Comparison of ENCODE assay signal across 14 cellular contexts in the genomic region with DNA sequence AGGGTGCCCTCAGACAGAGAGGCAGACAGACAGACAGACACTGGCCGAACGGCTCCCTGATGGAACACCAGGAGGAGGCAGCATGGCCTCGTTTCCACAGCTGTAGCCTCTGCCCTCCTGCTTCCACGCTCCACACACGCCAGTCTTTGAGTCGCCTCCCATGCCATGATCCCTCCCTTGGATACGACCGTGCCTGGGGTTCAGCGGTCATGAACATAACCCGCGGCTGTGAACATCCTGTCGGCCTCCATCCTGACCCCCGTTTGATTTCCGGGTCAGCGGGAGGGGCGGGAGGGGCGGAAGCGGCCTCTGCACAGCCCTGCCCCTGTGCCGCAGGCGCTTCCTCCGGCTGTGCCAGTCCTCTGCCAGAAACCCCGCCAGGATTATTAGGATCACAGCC. TPM values are rescaled to one million over a fixed set of nuclear protein-coding genes. Genes with fewer than 3 reads are reported as not detected.
A peak's percentile ranks its signal among the peaks of the same experiment; 100 is the strongest.
DNase-seq lines count a peak whose midpoint lies in the region; ATAC-seq and TF ChIP-seq lines count a peak whose summit lies in the region.
"Had no signal": no experiment of that assay in that cellular context is flagged by ENCODE, and none has a peak within 500 bp of the region (broad histone marks: within the 10 kb centered on the region; RNA-seq: fewer than 3 reads in every experiment).

No MANE protein-coding gene starts in this region.

- DNase-seq in DMS79 treated with DMSO at 0.1 percent for 48 hours (lab: John Stamatoyannopoulos, UW): peak; percentile 3
- DNase-seq in DMS79 (lab: John Stamatoyannopoulos, UW): no peak
- no peak for DNase-seq in LNCaP clone FGC (ENCODE audit: low read depth)
- peak; percentile 27 for DNase-seq in activated CD8-positive, alpha-beta T cell treated with anti-CD3 and anti-CD28 coated beads for 36 hours
- peak; percentile 7 to 92 for DNase-seq in lung microvascular endothelial cell (ENCODE audit: low read depth in 2 of 2)
- no peak for DNase-seq in NAMALWA (ENCODE audit: low spot score)
- no peak for DNase-seq in glomerular visceral epithelial cell (ENCODE audit: extremely low spot score)
- no peak for DNase-seq in COLO668 (lab: John Stamatoyannopoulos, UW; ENCODE audit: unreplicated experiment)
- DNase-seq: NCI-H524 treated with DMSO at 0.1 percent for 48 hours had no signal

- CTCF ChIA-PET in activated CD8-positive, alpha-beta T cell treated with anti-CD3 and anti-CD28 coated beads for 36 hours (lab: Charles Lee): no interaction called here

- ATAC-seq in activated CD8-positive, alpha-beta T cell treated with anti-CD3 and anti-CD28 coated beads for 36 hours: peak; percentile 92

- H3K4me1 Mint-ChIP-seq in activated CD8-positive, alpha-beta T cell treated with anti-CD3 and anti-CD28 coated beads for 36 hours (ENCODE audit: low read depth): no peaks in the 10 kb centered on the region
- H3K4me1 Mint-ChIP-seq: nephron had no signal

- TF ChIP-seq CTCF in LNCaP clone FGC (IDR thresholded peaks at IDR 0.05; ENCODE audit: control insufficient read depth, extremely low read depth, insufficient read depth): no peak
- TF ChIP-seq CTCF in activated CD8-positive, alpha-beta T cell treated with anti-CD3 and anti-CD28 coated beads for 36 hours (IDR thresholded peaks at IDR 0.05): no peak

- peak overlapping the region; percentile 83 for H3K27ac Mint-ChIP-seq in activated CD8-positive, alpha-beta T cell treated with anti-CD3 and anti-CD28 coated beads for 36 hours
- H3K27ac Mint-ChIP-seq: nephron had no signal

- intact Hi-C loops in activated CD8-positive, alpha-beta T cell treated with anti-CD3 and anti-CD28 coated beads for 36 hours (cut with micrococcal nuclease): no loop called here

- POLR2A ChIA-PET in activated CD8-positive, alpha-beta T cell treated with anti-CD3 and anti-CD28 coated beads for 36 hours (lab: Charles Lee): no interaction called here

- peak overlapping the region; percentile 75 for H3K4me3 Mint-ChIP-seq in activated CD8-positive, alpha-beta T cell treated with anti-CD3 and anti-CD28 coated beads for 36 hours
- H3K4me3 Mint-ChIP-seq: nephron had no signal

- peaks cover 5% of the 10 kb centered on the region for H3K9me3 Mint-ChIP-seq in activated CD8-positive, alpha-beta T cell treated with anti-CD3 and anti-CD28 coated beads for 36 hours

- H3K36me3 Mint-ChIP-seq in activated CD8-positive, alpha-beta T cell treated with anti-CD3 and anti-CD28 coated beads for 36 hours (ENCODE audit: low read depth): peaks cover 12% of the 10 kb centered on the region

- no peaks in the 10 kb centered on the region for H3K27me3 Mint-ChIP-seq in activated CD8-positive, alpha-beta T cell treated with anti-CD3 and anti-CD28 coated beads for 36 hours

- peak overlapping the region; percentile 37 for H3K4me3 ChIP-seq in LNCaP clone FGC (ENCODE audit: low read depth, low read length)
- H3K4me3 ChIP-seq: hepatocyte had no signal

RNA-seq across cellular contexts. Expression of a gene that starts 23.4 kb away (rescaled TPM):
- under 1 TPM; 0.14 to 0.27 TPM for total RNA-seq in activated CD8-positive, alpha-beta T cell treated with anti-CD3 and anti-CD28 coated beads for 36 hours
- total RNA-seq in lung microvascular endothelial cell: not detected in 2 replicates
- total RNA-seq: H4, LHCN-M2 had no signal

RNA-seq across cellular contexts. Expression of a gene that starts 48.2 kb away (rescaled TPM):
- total RNA-seq in activated CD8-positive, alpha-beta T cell treated with anti-CD3 and anti-CD28 coated beads for 36 hours: 10 to 100 TPM; 17.3 to 18.2 TPM
- 10.2 and 19.0 TPM in 2 replicates for total RNA-seq in lung microvascular endothelial cell

RNA-seq across cellular contexts. Expression of a gene that starts 48.5 kb away (rescaled TPM):
- 10 to 100 TPM in 1 of 2 experiments, 1 to 10 TPM in 1; 9.5 to 11.7 TPM for total RNA-seq in activated CD8-positive, alpha-beta T cell treated with anti-CD3 and anti-CD28 coated beads for 36 hours
- total RNA-seq in lung microvascular endothelial cell: 0.22 and 2.6 TPM in 2 replicates
- total RNA-seq: A172, LHCN-M2 had no signal

Comparison
In these comparisons a context has a peak if more than half of its experiments do, and no peak if none do; other contexts are left out.
1. DNase-seq: peak in DMS79 treated with DMSO at 0.1 percent for 48 hours (single experiment), activated CD8-positive, alpha-beta T cell treated with anti-CD3 and anti-CD28 coated beads for 36 hours (single experiment) and lung microvascular endothelial cell (2 of 2); none in DMS79 (single experiment), LNCaP clone FGC (single experiment), NAMALWA (single experiment), glomerular visceral epithelial cell (single experiment) and COLO668 (single experiment).